Comparison of ENCODE assay signal across 23 cellular contexts in the genomic region with DNA sequence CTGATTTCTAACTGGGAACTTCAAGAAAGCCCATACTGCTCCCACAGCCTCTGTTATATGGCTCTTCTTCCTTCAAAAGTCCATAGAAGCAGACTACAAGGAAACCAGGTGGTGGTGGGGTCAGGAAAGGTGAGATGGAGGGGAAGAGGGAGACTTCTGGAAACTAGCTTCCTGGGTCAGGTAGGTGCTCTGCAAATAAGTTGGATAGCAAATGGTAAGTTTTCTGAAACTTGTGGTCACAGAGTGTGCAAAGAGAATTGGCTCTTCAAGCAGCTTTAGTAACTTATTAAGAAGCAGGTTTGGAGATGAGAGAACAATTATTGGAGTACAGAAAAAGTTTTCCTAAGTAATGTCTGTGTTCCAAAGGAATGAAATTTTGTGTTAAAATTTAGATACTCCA.
"Had no signal": no experiment of that assay in that cellular context is flagged by ENCODE, and none has a peak within 500 bp of the region (broad histone marks: within the 10 kb centered on the region; RNA-seq: fewer than 3 reads in every experiment).

No MANE protein-coding gene starts in this region.

- H3K36me3 Mint-ChIP-seq: brain; naive thymus-derived CD4-positive, alpha-beta T cell had no signal

- H3K4me3 ChIP-seq: left ventricle myocardium inferior had no signal

- H3K4me1 Mint-ChIP-seq: activated B cell treated with CpG ODN at 0.5 μM for 24 hours had no signal

- H3K27ac ChIP-seq: left ventricle myocardium inferior, neutrophil, parathyroid adenoma had no signal

- H3K9ac ChIP-seq: parathyroid adenoma had no signal

- H3K27ac Mint-ChIP-seq: activated B cell treated with CpG ODN at 0.5 μM for 24 hours; activated CD4-positive, alpha-beta T cell treated with anti-CD3 and anti-CD28 coated beads, Interleukin-2, amount 10 ng/mL, durations not matched to agents 24 days and 14 days; activated CD8-positive, alpha-beta T cell treated with anti-CD3 and anti-CD28 coated beads, Interleukin-2, amount 10 ng/mL, durations not matched to agents 7 days and 5 days; activated T-cell treated with anti-CD3 and anti-CD28 coated beads, Interleukin-2, amount 50 U/mL, for 24 hours; activated T-helper 2 cell treated with anti-CD3 and anti-CD28 coated beads, Interferon-gamma antibody, Interleukin-2, Interleukin-4, amounts not matched to agents 10 μg/mL and 5 μg/mL and 100 μg/mL, durations not matched to agents 14 hours and 24 hours and 36 hours; naive thymus-derived CD4-positive, alpha-beta T cell had no signal

- ATAC-seq: activated CD8-positive, alpha-beta T cell treated with anti-CD3 and anti-CD28 coated beads, Interleukin-2, amount 10 ng/mL, durations not matched to agents 7 days and 5 days; naive thymus-derived CD4-positive, alpha-beta T cell had no signal

- FAIRE-seq: endometrium had no signal

- H3K9me3 Mint-ChIP-seq: activated B cell treated with CpG ODN at 0.5 μM for 24 hours; activated CD4-positive, alpha-beta T cell treated with anti-CD3 and anti-CD28 coated beads, Interleukin-2, amount 10 ng/mL, durations not matched to agents 24 days and 14 days; activated T-cell treated with anti-CD3 and anti-CD28 coated beads, Interleukin-2, amount 50 U/mL, for 24 hours; activated T-helper 2 cell treated with anti-CD3 and anti-CD28 coated beads, Interferon-gamma antibody, Interleukin-2, Interleukin-4, amounts not matched to agents 10 μg/mL and 5 μg/mL and 100 μg/mL, durations not matched to agents 14 hours and 24 hours and 36 hours; naive thymus-derived CD4-positive, alpha-beta T cell had no signal

- H3K4me1 ChIP-seq: parathyroid adenoma had no signal

- H3K36me3 ChIP-seq: left ventricle myocardium inferior, neutrophil had no signal

- DNase-seq: activated B cell treated with CpG ODN at 0.5 μM for 24 hours; activated CD4-positive, alpha-beta T cell treated with anti-CD3 and anti-CD28 coated beads, Interleukin-2, amount 10 ng/mL, durations not matched to agents 24 days and 14 days; activated CD8-positive, alpha-beta T cell treated with anti-CD3 and anti-CD28 coated beads, Interleukin-2, amount 10 ng/mL, durations not matched to agents 7 days and 5 days; activated naive CD4-positive, alpha-beta T cell treated with Interleukin-2 at 50 U/mL for 16 hours; activated T-cell treated with anti-CD3 and anti-CD28 coated beads, Interleukin-2, amount 50 U/mL, for 24 hours; central memory CD4-positive, alpha-beta T cell; erythroblast; foreskin melanocyte; glutamatergic neuron; hippocampal formation; left ventricle myocardium inferior; mesendoderm; naive thymus-derived CD4-positive, alpha-beta T cell; stimulated activated CD4-positive, alpha-beta T cell treated with anti-CD3 and anti-CD28 coated beads, Interleukin-12 subunit alpha, Interleukin-12 subunit beta, amount 100 ng/mL, for 4 hours; stimulated activated CD4-positive, alpha-beta T cell treated with anti-CD3 and anti-CD28 coated beads, Interleukin-1b, Interleukin-23, amount 100 ng/mL, for 48 hours; stimulated activated CD8-positive, alpha-beta memory T cell treated with anti-CD3 and anti-CD28 coated beads, Interleukin-4, amount 100 ng/mL, for 48 hours; stimulated activated naive CD4-positive, alpha-beta T cell; T-helper 2 cell had no signal

- H3K4me3 Mint-ChIP-seq: activated B cell treated with CpG ODN at 0.5 μM for 24 hours; activated CD4-positive, alpha-beta T cell treated with anti-CD3 and anti-CD28 coated beads, Interleukin-2, amount 10 ng/mL, durations not matched to agents 24 days and 14 days; activated CD8-positive, alpha-beta T cell treated with anti-CD3 and anti-CD28 coated beads, Interleukin-2, amount 10 ng/mL, durations not matched to agents 7 days and 5 days; activated T-cell treated with anti-CD3 and anti-CD28 coated beads, Interleukin-2, amount 50 U/mL, for 24 hours; naive thymus-derived CD4-positive, alpha-beta T cell had no signal

- H3K9me3 ChIP-seq: left ventricle myocardium inferior, neutrophil had no signal
